ENCODE assay signal across 8 cellular contexts in the genomic region with DNA sequence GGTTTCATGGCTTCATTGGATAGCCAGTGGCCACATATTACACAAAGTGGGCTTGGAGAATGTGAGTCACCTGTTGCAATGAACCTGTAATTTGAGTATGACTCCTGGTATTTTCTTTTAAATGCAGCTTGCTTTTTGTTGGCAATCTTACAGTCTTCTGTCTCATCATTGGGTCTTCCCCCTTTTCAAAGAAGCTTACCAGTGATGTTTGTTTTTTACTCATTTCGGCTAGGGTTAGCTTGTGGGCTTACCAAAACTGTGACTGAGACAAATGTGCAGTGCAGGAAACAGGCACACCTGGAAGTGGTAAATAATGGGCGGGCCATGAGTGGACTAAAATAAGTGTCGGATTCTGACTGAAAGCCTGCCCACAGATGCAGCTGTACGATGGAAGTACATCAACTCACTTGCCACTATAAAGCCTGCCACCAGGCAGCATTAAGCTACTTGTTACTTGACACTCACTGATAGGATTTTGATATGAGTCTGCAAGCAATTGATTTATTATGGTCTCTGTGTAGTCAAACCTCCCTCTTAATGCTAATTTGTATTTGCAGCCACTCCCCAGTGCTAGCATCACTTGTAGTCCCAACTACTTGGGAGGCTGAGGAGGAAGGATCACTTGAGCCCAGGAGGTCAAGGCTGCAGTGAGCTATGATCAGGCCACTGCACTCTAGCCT. TPM values are rescaled to one million over a fixed set of nuclear protein-coding genes. Genes with fewer than 3 reads are reported as not detected.
DNase-seq lines count a peak whose midpoint lies in the region; ATAC-seq, FAIRE-seq and TF ChIP-seq lines count a peak whose summit lies in the region.

No MANE protein-coding gene starts in this region.

- peaks cover 0 to 2% of the 10 kb centered on the region in 2 donors for H3K27me3 Mint-ChIP-seq in CD8-positive, alpha-beta memory T cell
- peaks cover under 1% of the 10 kb centered on the region for H3K27me3 Mint-ChIP-seq in activated T-cell treated with anti-CD3 and anti-CD28 coated beads, Interleukin-2, amount 50 U/mL, for 4 hours (ENCODE audit: low read depth)
- no peaks in the 10 kb centered on the region for H3K27me3 Mint-ChIP-seq in Calu3 (ENCODE audit: unreplicated experiment)

- H3K27me3 ChIP-seq in CD8-positive, alpha-beta memory T cell (ENCODE audit: insufficient read depth, low read length, poor library complexity, severe bottlenecking), result no peaks in the 10 kb centered on the region

- DNase-seq in CD8-positive, alpha-beta memory T cell, result peak; percentile 17 to 83 (median 34)
- peak; percentile 13 for DNase-seq in activated T-cell treated with anti-CD3 and anti-CD28 coated beads, Interleukin-2, amount 50 U/mL, for 4 hours
- DNase-seq in stimulated activated effector memory CD8-positive, alpha-beta T cell treated with anti-CD3 and anti-CD28 coated beads, Interleukin-12 subunit alpha, Interleukin-12 subunit beta, amount 100 ng/mL, for 72 hours (ENCODE audit: low spot score in 2 of 2), result peak; percentile 43 to 85
- DNase-seq in D721Med (ENCODE audit: insufficient read length, low spot score) (no peak), Calu3 (no peak), midbrain (lab: John Stamatoyannopoulos, UW) (no peak)

- H3K4me1 Mint-ChIP-seq in CD8-positive, alpha-beta memory T cell, result peaks cover 39 to 55% (median 42%) of the 10 kb centered on the region in 3 donors
- H3K4me1 Mint-ChIP-seq in activated T-cell treated with anti-CD3 and anti-CD28 coated beads, Interleukin-2, amount 50 U/mL, for 4 hours (ENCODE audit: low read depth), result peaks cover 37% of the 10 kb centered on the region
- peaks cover 36% of the 10 kb centered on the region for H3K4me1 Mint-ChIP-seq in stimulated activated effector memory CD8-positive, alpha-beta T cell treated with anti-CD3 and anti-CD28 coated beads, Interleukin-12 subunit alpha, Interleukin-12 subunit beta, amount 100 ng/mL, for 72 hours
- peaks cover 10% of the 10 kb centered on the region for H3K4me1 Mint-ChIP-seq in Calu3 (ENCODE audit: low read depth, unreplicated experiment)

- peak overlapping the region; percentile 76 for H3K27ac ChIP-seq in CD8-positive, alpha-beta memory T cell (ENCODE audit: low read depth, low read length)

- no TSS peak for BruUV-seq in Calu3 (replicated peaks; lab: Mats Ljungman, UMichigan)

- peak overlapping the region; percentile 33 to 76 (median 67) for H3K4me3 Mint-ChIP-seq in CD8-positive, alpha-beta memory T cell
- H3K4me3 Mint-ChIP-seq in activated T-cell treated with anti-CD3 and anti-CD28 coated beads, Interleukin-2, amount 50 U/mL, for 4 hours, result no peak overlapping the region
- H3K4me3 Mint-ChIP-seq in stimulated activated effector memory CD8-positive, alpha-beta T cell treated with anti-CD3 and anti-CD28 coated beads, Interleukin-12 subunit alpha, Interleukin-12 subunit beta, amount 100 ng/mL, for 72 hours, result peak overlapping the region; percentile 46
- no peak overlapping the region for H3K4me3 Mint-ChIP-seq in Calu3 (ENCODE audit: low read depth, unreplicated experiment)

- no peak for TF ChIP-seq CTCF in D721Med (IDR thresholded peaks at IDR 0.05; ENCODE audit: insufficient read depth, missing control alignments)
- TF ChIP-seq CTCF in Calu3 (IDR thresholded peaks at IDR 0.05; ENCODE audit: unreplicated experiment), result no peak

- no peaks in the 10 kb centered on the region for H3K9me3 Mint-ChIP-seq in CD8-positive, alpha-beta memory T cell
- H3K9me3 Mint-ChIP-seq in activated T-cell treated with anti-CD3 and anti-CD28 coated beads, Interleukin-2, amount 50 U/mL, for 4 hours, result no peaks in the 10 kb centered on the region
- H3K9me3 Mint-ChIP-seq in stimulated activated effector memory CD8-positive, alpha-beta T cell treated with anti-CD3 and anti-CD28 coated beads, Interleukin-12 subunit alpha, Interleukin-12 subunit beta, amount 100 ng/mL, for 72 hours, result no peaks in the 10 kb centered on the region
- H3K9me3 Mint-ChIP-seq in Calu3 (ENCODE audit: low read depth, unreplicated experiment), result no peaks in the 10 kb centered on the region

- ATAC-seq in GM19467 (IDR thresholded peaks at IDR 0.05; ENCODE audit: unreplicated experiment) (peak; percentile 68), HG03460 (IDR thresholded peaks at IDR 0.05; ENCODE audit: unreplicated experiment) (peak; percentile 74)
- peak; percentile 69 to 78 for ATAC-seq in activated T-cell treated with anti-CD3 and anti-CD28 coated beads, Interleukin-2, amount 50 U/mL, for 4 hours
- ATAC-seq in stimulated activated effector memory CD8-positive, alpha-beta T cell treated with anti-CD3 and anti-CD28 coated beads, Interleukin-12 subunit alpha, Interleukin-12 subunit beta, amount 100 ng/mL, for 72 hours, result peak; percentile 86

- H3K27ac Mint-ChIP-seq in CD8-positive, alpha-beta memory T cell, result peak overlapping the region; percentile 52 to 96 (median 90)
- H3K27ac Mint-ChIP-seq in stimulated activated effector memory CD8-positive, alpha-beta T cell treated with anti-CD3 and anti-CD28 coated beads, Interleukin-12 subunit alpha, Interleukin-12 subunit beta, amount 100 ng/mL, for 72 hours, result peak overlapping the region; percentile 97
- no peak overlapping the region for H3K27ac Mint-ChIP-seq in Calu3 (ENCODE audit: unreplicated experiment)

- H3K36me3 Mint-ChIP-seq in CD8-positive, alpha-beta memory T cell, result peaks cover 0 to 5% (median 0%) of the 10 kb centered on the region in 3 donors
- H3K36me3 Mint-ChIP-seq in activated T-cell treated with anti-CD3 and anti-CD28 coated beads, Interleukin-2, amount 50 U/mL, for 4 hours (ENCODE audit: insufficient read depth), result no peaks in the 10 kb centered on the region
- H3K36me3 Mint-ChIP-seq in stimulated activated effector memory CD8-positive, alpha-beta T cell treated with anti-CD3 and anti-CD28 coated beads, Interleukin-12 subunit alpha, Interleukin-12 subunit beta, amount 100 ng/mL, for 72 hours, result peaks cover 11% of the 10 kb centered on the region
- peaks cover 16% of the 10 kb centered on the region for H3K36me3 Mint-ChIP-seq in Calu3 (ENCODE audit: insufficient read depth, unreplicated experiment)

- intact Hi-C loops in Calu3 (cut with micrococcal nuclease; ENCODE audit: unreplicated experiment), result no loop called here

- POLR2A ChIA-PET in CD8-positive, alpha-beta memory T cell (lab: Charles Lee), result interaction anchor here (0.7 to 1.1 kb wide), 2 partner anchors 8 to 28 kb away, joined by 3 to 4 read pairs; no protein-coding TSS in a partner anchor

- no peaks in the 10 kb centered on the region for H3K36me3 ChIP-seq in CD8-positive, alpha-beta memory T cell (ENCODE audit: insufficient read depth, low read length)

- peaks cover 29% of the 10 kb centered on the region for H3K4me1 ChIP-seq in CD8-positive, alpha-beta memory T cell (ENCODE audit: insufficient read depth, low read length)

- H3K9me3 ChIP-seq in CD8-positive, alpha-beta memory T cell (ENCODE audit: low read length), result no peaks in the 10 kb centered on the region

- no peak for FAIRE-seq in D721Med (lab: Jason Lieb, UNC)

- H3K4me3 ChIP-seq in CD8-positive, alpha-beta memory T cell (ENCODE audit: low read length), result no peak overlapping the region

- CTCF ChIA-PET in CD8-positive, alpha-beta memory T cell (lab: Charles Lee), result interaction anchor here (0.9 to 2.3 kb wide), 10 partner anchors 9 to 991 kb away, joined by 3 to 7 read pairs (median 4); a partner anchor contains a TSS
- CTCF ChIA-PET in Calu3 (lab: Charles Lee), result no interaction called here

RNA-seq across cellular contexts. Expression of a gene that starts 4.2 kb away (rescaled TPM):
- 1 to 10 TPM; 1.4 to 2.1 TPM for total RNA-seq in CD8-positive, alpha-beta memory T cell
- 4.6 TPM for polyA plus RNA-seq in CD8-positive, alpha-beta memory T cell
- under 1 TPM; 0.26 to 0.71 (median 0.65) TPM for total RNA-seq in activated T-cell treated with anti-CD3 and anti-CD28 coated beads, Interleukin-2, amount 50 U/mL, for 4 hours
- 5.5 and 5.8 TPM in 2 replicates for total RNA-seq in Calu3 (2022)

Comparison
In these comparisons a context has a peak if more than half of its experiments do, and no peak if none do; other contexts are left out.
1. DNase-seq: peak in CD8-positive, alpha-beta memory T cell (5 of 5), activated T-cell treated with anti-CD3 and anti-CD28 coated beads, Interleukin-2, amount 50 U/mL, for 4 hours (single experiment) and stimulated activated effector memory CD8-positive, alpha-beta T cell treated with anti-CD3 and anti-CD28 coated beads, Interleukin-12 subunit alpha, Interleukin-12 subunit beta, amount 100 ng/mL, for 72 hours (2 of 2); none in D721Med (single experiment), Calu3 (single experiment) and midbrain (single experiment).
2. H3K4me3 Mint-ChIP-seq: peak in CD8-positive, alpha-beta memory T cell (7 of 7) and stimulated activated effector memory CD8-positive, alpha-beta T cell treated with anti-CD3 and anti-CD28 coated beads, Interleukin-12 subunit alpha, Interleukin-12 subunit beta, amount 100 ng/mL, for 72 hours (single experiment); none in activated T-cell treated with anti-CD3 and anti-CD28 coated beads, Interleukin-2, amount 50 U/mL, for 4 hours (single experiment) and Calu3 (single experiment).
3. Peak in every context shown above with its lines, with median percentiles within 50 percentile points of each other: ATAC-seq.